23 cellular contexts compared by ENCODE assay signal in the genomic region with DNA sequence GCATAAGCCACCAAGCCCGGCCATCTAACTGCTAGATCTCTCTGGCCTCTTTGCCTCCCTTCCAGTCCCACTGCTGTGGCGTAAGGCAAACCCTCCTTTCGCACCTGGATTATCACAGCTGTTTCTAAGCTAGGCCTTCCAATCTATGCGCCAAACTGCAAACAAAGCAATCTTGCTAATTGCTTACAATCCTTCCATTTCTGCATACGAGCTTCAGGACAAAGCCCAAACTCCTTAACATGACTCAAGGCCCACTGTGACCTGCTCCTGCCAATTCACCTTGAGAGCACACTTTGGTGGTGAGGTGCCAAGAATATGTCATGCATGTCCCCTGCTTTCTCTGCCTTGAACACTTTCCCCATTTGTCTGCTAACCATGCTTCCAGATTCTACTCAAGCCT. TPM values are rescaled to one million over a fixed set of nuclear protein-coding genes. Genes with fewer than 3 reads are reported as not detected.
DNase-seq lines count a peak whose midpoint lies in the region; ATAC-seq, FAIRE-seq and TF ChIP-seq lines count a peak whose summit lies in the region.
"Had no signal": no experiment of that assay in that cellular context is flagged by ENCODE, and none has a peak within 500 bp of the region (broad histone marks: within the 10 kb centered on the region; RNA-seq: fewer than 3 reads in every experiment).

No MANE protein-coding gene starts in this region.

- H3K9me3 ChIP-seq in Loucy (ENCODE audit: insufficient read depth, low read depth, low read length) (no peaks in the 10 kb centered on the region), H1 (ENCODE audit: insufficient read depth in 2 of 2, low read depth in 1 of 2, low read length in 1 of 2) (no peaks in the 10 kb centered on the region), thyroid gland (no peaks in the 10 kb centered on the region), PC-9 (ENCODE audit: insufficient read depth, low read depth) (no peaks in the 10 kb centered on the region)
- H3K9me3 ChIP-seq: SJSA1 had no signal

- peak overlapping the region; percentile 26; the same call in 1 of the 2 replicates for H2AK5ac ChIP-seq in H1 (ENCODE audit: low read depth, low read length)

- no peaks in the 10 kb centered on the region; the same call in 1 of the 2 replicates for H3K23me2 ChIP-seq in H1 (ENCODE audit: low read depth, low read length)

- no peak overlapping the region for H3K14ac ChIP-seq in H1 (ENCODE audit: insufficient read length)

- CTCF ChIA-PET in H1 (lab: Charles Lee; ENCODE audit: partially characterized antibody) (interaction anchor here (0.9 to 7.8 kb wide), 8 partner anchors 11 to 235 kb away, joined by 3 to 63 read pairs (median 8); a partner anchor contains a TSS), PC-9 (lab: Charles Lee) (interaction anchor here (0.6 kb wide), 1 partner anchor 64 kb away, joined by 3 read pairs; no protein-coding TSS in a partner anchor)

- POLR2A ChIA-PET in H1 (lab: Charles Lee; ENCODE audit: partially characterized antibody) (interaction anchor here (1.0 to 2.2 kb wide), 2 partner anchors 17 to 19 kb away, joined by 4 to 6 read pairs; no protein-coding TSS in a partner anchor), PC-9 (lab: Charles Lee; ENCODE audit: unreplicated experiment) (no interaction called here)

- H3K79me1 ChIP-seq in H1 (ENCODE audit: low read depth, low read length): no peaks in the 10 kb centered on the region

- H2BK5ac ChIP-seq in H1 (ENCODE audit: low read depth, low read length): no peak overlapping the region

- H3K23ac ChIP-seq in H1 (ENCODE audit: insufficient read length): no peak overlapping the region

- TF ChIP-seq CTCF in Loucy (conservative IDR thresholded peaks at IDR 0.05; ENCODE audit: low read length) (no peak), H1 (IDR thresholded peaks at IDR 0.05; ENCODE audit: control extremely low read depth in 1 of 3, insufficient read depth in 1 of 3, low read depth in 1 of 3, low read length in 3 of 3) (no peak), thyroid gland (IDR thresholded peaks at IDR 0.05) (no peak), PC-9 (conservative IDR thresholded peaks at IDR 0.05) (no peak)

- no peak overlapping the region for H3K4me3 ChIP-seq in Loucy (ENCODE audit: low read length, poor library complexity, severe bottlenecking)
- no peak overlapping the region for H3K4me3 ChIP-seq in H1 (ENCODE audit: extremely low read depth in 1 of 4, insufficient read depth in 2 of 4, low read depth in 3 of 4, low read length in 4 of 4)
- no peak overlapping the region for H3K4me3 ChIP-seq in thyroid gland (replicated peaks in 1 of 3)
- no peak overlapping the region for H3K4me3 ChIP-seq in PC-9
- H3K4me3 ChIP-seq: GM23248, SJSA1 had no signal

- ATAC-seq in GM18517 (IDR thresholded peaks at IDR 0.05; ENCODE audit: unreplicated experiment): no peak

- no peak overlapping the region for H4K91ac ChIP-seq in H1 (replicated peaks; ENCODE audit: insufficient read length, low read length)

- peak overlapping the region; percentile 25; the same call in 1 of the 2 replicates for H2BK15ac ChIP-seq in H1 (ENCODE audit: low read length)

- H2AFZ ChIP-seq in Loucy (ENCODE audit: low read length) (no peak overlapping the region), H1 (ENCODE audit: low read length) (no peak overlapping the region), PC-9 (no peak overlapping the region)
- H2AFZ ChIP-seq: GM23248 had no signal

- no peak overlapping the region for H3K4ac ChIP-seq in H1 (replicated peaks; ENCODE audit: insufficient read length, low read depth, low read length)

- no peak overlapping the region for H3K18ac ChIP-seq in H1 (ENCODE audit: extremely low read depth, low read length)

- H3K4me1 ChIP-seq in Loucy (ENCODE audit: insufficient read depth, low read length, poor library complexity, severe bottlenecking) (peaks cover 85% of the 10 kb centered on the region), H1 (replicated peaks in 1 of 4; ENCODE audit: control insufficient read depth in 3 of 4, insufficient read depth in 4 of 4, low read length in 3 of 4) (peaks cover 0 to 14% (median 9%) of the 10 kb centered on the region in 4 experiments; a peak in 6 of 7 replicates), thyroid gland (peaks cover 0 to 7% of the 10 kb centered on the region in 2 donors), PC-9 (replicated peaks; ENCODE audit: insufficient read depth) (no peaks in the 10 kb centered on the region)

- H4K20me1 ChIP-seq in Loucy (ENCODE audit: insufficient read depth, low read length, poor library complexity, severe bottlenecking): no peaks in the 10 kb centered on the region
- H4K20me1 ChIP-seq in H1 (replicated peaks in 1 of 2; ENCODE audit: control insufficient read depth in 1 of 2, insufficient read depth in 2 of 2, low read length in 2 of 2): peaks cover 0 to 5% of the 10 kb centered on the region in 2 experiments
- H4K20me1 ChIP-seq in PC-9 (ENCODE audit: insufficient read depth): no peaks in the 10 kb centered on the region

- no peak overlapping the region for H2BK12ac ChIP-seq in H1 (ENCODE audit: low read depth, low read length)

- peaks cover 17% of the 10 kb centered on the region; the same call in 1 of the 2 replicates for H3K36me3 ChIP-seq in Loucy (ENCODE audit: insufficient read depth, low read length)
- H3K36me3 ChIP-seq in H1 (ENCODE audit: control insufficient read depth in 2 of 4, insufficient read depth in 4 of 4, low read length in 3 of 4): peaks cover 0 to 11% (median 3%) of the 10 kb centered on the region in 4 experiments; a peak in 3 of 8 replicates
- peaks cover 0 to 7% of the 10 kb centered on the region in 2 donors for H3K36me3 ChIP-seq in thyroid gland
- no peaks in the 10 kb centered on the region for H3K36me3 ChIP-seq in PC-9 (ENCODE audit: low read depth)

- H4K5ac ChIP-seq in H1 (ENCODE audit: insufficient read length, low read depth, low read length): no peak overlapping the region

- no TSS peak for BruUV-seq in PC-9 (replicated peaks; lab: Mats Ljungman, UMichigan)

- H2BK20ac ChIP-seq in H1 (ENCODE audit: low read length): no peak overlapping the region

- TF ChIP-seq EP300 in H1 (IDR thresholded peaks at IDR 0.05; ENCODE audit: borderline replicate concordance in 1 of 2, low read depth in 2 of 2, low read length in 2 of 2): no peak

- TF ChIP-seq RAD21 in H1 (IDR thresholded peaks at IDR 0.05 in 1 of 2, conservative IDR thresholded peaks at IDR 0.05 in 1 of 2; ENCODE audit: low read depth in 2 of 2, low read length in 2 of 2): no peak

- no peak overlapping the region for H2BK120ac ChIP-seq in H1 (replicated peaks; ENCODE audit: low read depth, low read length)

- H4K8ac ChIP-seq in H1 (ENCODE audit: extremely low read depth, insufficient read depth, low read length): no peak overlapping the region; the same call in 1 of the 2 replicates

- H3K9me2 ChIP-seq in Loucy (replicated peaks; ENCODE audit: low read depth, low read length): no peaks in the 10 kb centered on the region
- H3K9me2 ChIP-seq in PC-9 (ENCODE audit: insufficient read depth): no peaks in the 10 kb centered on the region

- intact Hi-C loops in thyroid gland (cut with DNase I) (no loop called here), PC-9 (cut with micrococcal nuclease; ENCODE audit: unreplicated experiment) (no loop called here)

- H3F3A ChIP-seq in Loucy (ENCODE audit: low read depth): peaks cover 10% of the 10 kb centered on the region
- H3F3A ChIP-seq in PC-9 (ENCODE audit: insufficient read depth, low read depth): no peaks in the 10 kb centered on the region; the same call in 1 of the 2 replicates

- H3K27ac ChIP-seq in H1 (ENCODE audit: low read depth, low read length) (0 out of 2 replicates have a peak overlapping the region, but pooled peaks have one; percentile 26), thyroid gland (no peak overlapping the region), PC-9 (no peak overlapping the region)
- H3K27ac ChIP-seq: GM23248, HL-60, KMS-11, SJSA1 had no signal

- H3K27me3 ChIP-seq in Loucy (ENCODE audit: insufficient read depth, low read length, poor library complexity, severe bottlenecking): no peaks in the 10 kb centered on the region
- H3K27me3 ChIP-seq in H1 (replicated peaks in 1 of 4; ENCODE audit: control insufficient read depth in 3 of 4, extremely low read depth in 1 of 4, insufficient read depth in 3 of 4, low read length in 3 of 4): peaks cover 0 to 8% (median 4%) of the 10 kb centered on the region in 4 experiments; a peak in 5 of 7 replicates
- no peaks in the 10 kb centered on the region for H3K27me3 ChIP-seq in thyroid gland
- H3K27me3 ChIP-seq in PC-9 (ENCODE audit: insufficient read depth, low read depth): no peaks in the 10 kb centered on the region
- H3K27me3 ChIP-seq: SJSA1 had no signal

- FAIRE-seq in GM12891 (lab: Jason Lieb, UNC) (peak; percentile 33), H1 (lab: Jason Lieb, UNC) (no peak)

- H3K56ac ChIP-seq in H1 (replicated peaks; ENCODE audit: insufficient read length, low read depth, low read length): no peak overlapping the region

- peak overlapping the region; percentile 58 for H3K4me2 ChIP-seq in Loucy (ENCODE audit: low read depth, low read length, poor library complexity, severe bottlenecking)
- H3K4me2 ChIP-seq in H1 (ENCODE audit: insufficient read depth in 1 of 2, low read depth in 2 of 2, low read length in 2 of 2): no peak overlapping the region
- H3K4me2 ChIP-seq in PC-9: no peak overlapping the region
- H3K4me2 ChIP-seq: KMS-11 had no signal

- no peak for TF ChIP-seq POLR2A in GM12891 (IDR thresholded peaks at IDR 0.05; ENCODE audit: low read depth, low read length)
- no peak for TF ChIP-seq POLR2A in H1 (IDR thresholded peaks at IDR 0.05; ENCODE audit: control extremely low read depth in 1 of 2, low read depth in 2 of 2, low read length in 2 of 2)
- TF ChIP-seq POLR2A in thyroid gland (IDR thresholded peaks at IDR 0.05): no peak

- H3K79me2 ChIP-seq in Loucy (ENCODE audit: insufficient read depth, low read length): no peaks in the 10 kb centered on the region
- no peaks in the 10 kb centered on the region for H3K79me2 ChIP-seq in H1 (ENCODE audit: control insufficient read depth in 1 of 2, insufficient read depth in 2 of 2, low read length in 2 of 2)
- no peaks in the 10 kb centered on the region for H3K79me2 ChIP-seq in PC-9 (ENCODE audit: low read depth)

- H3K9ac ChIP-seq in Loucy (ENCODE audit: low read depth, low read length, poor library complexity, severe bottlenecking) (peak overlapping the region; percentile 61), H1 (replicated peaks in 1 of 4; ENCODE audit: extremely low read depth in 1 of 4, low read depth in 3 of 4, low read length in 3 of 4) (no peak overlapping the region)
- H3K9ac ChIP-seq: GM23248, KMS-11 had no signal

- DNase-seq in GM12891 (ENCODE audit: insufficient read length, low spot score): no peak
- DNase-seq in H1 (ENCODE audit: low read depth in 1 of 2, low spot score in 2 of 2): no peak
- peak; percentile 55 to 59 for DNase-seq in thyroid gland
- DNase-seq in PC-9: no peak
- DNase-seq in activated CD4-positive, alpha-beta T cell treated with anti-CD3 and anti-CD28 coated beads, Interleukin-2, amount 50 U/mL, for 4 hours: no peak
- DNase-seq: Calu3; CD4-positive, alpha-beta T cell; DMS53; GM23248; MM.1S; NCI-H1092 treated with DMSO at 0.1 percent for 48 hours; NCI-H2081 treated with DMSO at 0.1 percent for 48 hours; NCI-H226; NCI-H524 treated with DMSO at 0.1 percent for 48 hours; NK-92 treated with Interleukin-12 subunit alpha and Interleukin-12 subunit beta, amount 100 ng/mL, for 24 hours; OCI-M1; SW 1271 had no signal

- 94% methylated on average over 5 of the region's 5 CpGs; no CpG with 5 or more reads in 1 of the 2 experiments for WGBS in H1 (ENCODE audit: extremely low coverage in 1 of 2, insufficient coverage in 1 of 2, insufficient read length in 1 of 2, insufficient replicate concordance in 2 of 2, low coverage in 1 of 2, low lambda C conversion rate in 2 of 2, missing lambda C conversion rate in 1 of 2), 2 experiments
- WGBS in thyroid gland, 2 donors: 76 to 77% methylated on average over 5 of the region's 5 CpGs

RNA-seq across cellular contexts. Expression of a gene that starts 6.0 kb away (rescaled TPM):
- not detected for polyA plus RNA-seq in GM12891 (2012; ENCODE audit: low read depth, missing spikeins)
- not detected in 2 replicates for total RNA-seq in H1 (2021; fragmentation: NEBNext Ultra II Directional; extraction: Animal tissue kit (Norgen Biotek cat#: 25700))
- polyA plus RNA-seq in H1 (2011; rRNA removed): not detected in 2 replicates
- not detected for polyA plus RNA-seq in H1 (2011; cell fraction: cytosol; rRNA removed)
- not detected for polyA plus RNA-seq in H1 (2011; cell fraction: nucleus; rRNA removed)
- polyA plus RNA-seq in H1 (2012, experiment 1 of 2): 0.10 TPM in 1 of 4 replicates, not detected in the others
- not detected for polyA plus RNA-seq in H1 (2012, experiment 2 of 2)
- polyA plus RNA-seq in H1 (2013, experiment 1 of 2): not detected
- polyA plus RNA-seq in H1 (2013, experiment 2 of 2): not detected
- 0.06 TPM in 1 of 2 replicates, not detected in the other for polyA minus RNA-seq in H1 (2011; rRNA and poly(A)+ RNA removed)
- polyA minus RNA-seq in H1 (2011; cell fraction: cytosol; rRNA and poly(A)+ RNA removed): not detected
- not detected for polyA minus RNA-seq in H1 (2011; cell fraction: nucleus; rRNA and poly(A)+ RNA removed)
- total RNA-seq in thyroid gland (not detected), PC-9 (2021) (not detected in 2 replicates)
- total RNA-seq: Calu3; CD4-positive, alpha-beta T cell; G401; GM23248; SJSA1 had no signal
- polyA plus RNA-seq: GM23248 had no signal

RNA-seq across cellular contexts. Expression of a gene that starts 20.5 kb away (rescaled TPM):
- polyA plus RNA-seq in GM12891 (2012; ENCODE audit: low read depth, missing spikeins): 0.06 TPM
- 3.4 and 4.1 TPM in 2 replicates for total RNA-seq in H1 (2021; fragmentation: NEBNext Ultra II Directional; extraction: Animal tissue kit (Norgen Biotek cat#: 25700))
- polyA plus RNA-seq in H1 (2011; rRNA removed): 14.6 and 17.9 TPM in 2 replicates
- polyA plus RNA-seq in H1 (2011; cell fraction: cytosol; rRNA removed): 16.1 TPM
- polyA plus RNA-seq in H1 (2011; cell fraction: nucleus; rRNA removed): 69.7 TPM
- polyA plus RNA-seq in H1 (2012, experiment 1 of 2): 6.9 to 10.0 TPM (median 8.1 TPM) in 4 replicates
- 2.6 TPM for polyA plus RNA-seq in H1 (2012, experiment 2 of 2)
- polyA plus RNA-seq in H1 (2013, experiment 1 of 2): 1.7 TPM
- polyA plus RNA-seq in H1 (2013, experiment 2 of 2): 1.6 TPM
- polyA minus RNA-seq in H1 (2011; rRNA and poly(A)+ RNA removed): 18.7 and 21.7 TPM in 2 replicates
- 9.2 TPM for polyA minus RNA-seq in H1 (2011; cell fraction: cytosol; rRNA and poly(A)+ RNA removed)
- 16.2 TPM for polyA minus RNA-seq in H1 (2011; cell fraction: nucleus; rRNA and poly(A)+ RNA removed)
- total RNA-seq in thyroid gland: 10 to 100 TPM in 1 of 4 donors, 1 to 10 TPM in 3; 1.8 to 13.4 (median 6.4) TPM
- total RNA-seq in PC-9 (2021): 2.5 and 2.9 TPM in 2 replicates
- total RNA-seq: GM23248, SJSA1 had no signal

RNA-seq across cellular contexts. Expression of a gene that starts 25.5 kb away (rescaled TPM):
- 2.3 TPM for polyA plus RNA-seq in GM12891 (2012; ENCODE audit: low read depth, missing spikeins)
- total RNA-seq in H1 (2021; fragmentation: NEBNext Ultra II Directional; extraction: Animal tissue kit (Norgen Biotek cat#: 25700)): 15.1 and 17.8 TPM in 2 replicates
- 7.2 and 10.6 TPM in 2 replicates for polyA plus RNA-seq in H1 (2011; rRNA removed)
- 7.7 TPM for polyA plus RNA-seq in H1 (2011; cell fraction: cytosol; rRNA removed)
- polyA plus RNA-seq in H1 (2011; cell fraction: nucleus; rRNA removed): 43.5 TPM
- 11.9 to 16.4 TPM (median 14.1 TPM) in 4 replicates for polyA plus RNA-seq in H1 (2012, experiment 1 of 2)
- polyA plus RNA-seq in H1 (2012, experiment 2 of 2): 12.9 TPM
- polyA plus RNA-seq in H1 (2013, experiment 1 of 2): 7.2 TPM
- 7.1 TPM for polyA plus RNA-seq in H1 (2013, experiment 2 of 2)
- polyA minus RNA-seq in H1 (2011; rRNA and poly(A)+ RNA removed): 15.8 and 25.4 TPM in 2 replicates
- polyA minus RNA-seq in H1 (2011; cell fraction: cytosol; rRNA and poly(A)+ RNA removed): 8.0 TPM
- polyA minus RNA-seq in H1 (2011; cell fraction: nucleus; rRNA and poly(A)+ RNA removed): 18.6 TPM
- total RNA-seq in thyroid gland: 10 to 100 TPM in 1 of 4 donors, 1 to 10 TPM in 3; 5.8 to 10.1 (median 7.8) TPM
- 21.4 and 26.0 TPM in 2 replicates for total RNA-seq in PC-9 (2021)

RNA-seq across cellular contexts. Expression of a gene that starts 28.1 kb away (rescaled TPM):
- 3,934 TPM for polyA plus RNA-seq in GM12891 (2012; ENCODE audit: low read depth, missing spikeins)
- 2,182 and 2,219 TPM in 2 replicates for total RNA-seq in H1 (2021; fragmentation: NEBNext Ultra II Directional; extraction: Animal tissue kit (Norgen Biotek cat#: 25700))
- polyA plus RNA-seq in H1 (2011; rRNA removed): 1,992 and 2,108 TPM in 2 replicates
- polyA plus RNA-seq in H1 (2011; cell fraction: cytosol; rRNA removed): 3,481 TPM
- polyA plus RNA-seq in H1 (2011; cell fraction: nucleus; rRNA removed): 2,043 TPM
- 1,394 to 2,903 TPM (median 2,742 TPM) in 4 replicates for polyA plus RNA-seq in H1 (2012, experiment 1 of 2)
- polyA plus RNA-seq in H1 (2012, experiment 2 of 2): 1,232 TPM
- 2,492 TPM for polyA plus RNA-seq in H1 (2013, experiment 1 of 2)
- polyA plus RNA-seq in H1 (2013, experiment 2 of 2): 2,408 TPM
- polyA minus RNA-seq in H1 (2011; rRNA and poly(A)+ RNA removed): 605 and 718 TPM in 2 replicates
- polyA minus RNA-seq in H1 (2011; cell fraction: cytosol; rRNA and poly(A)+ RNA removed): 697 TPM
- 464 TPM for polyA minus RNA-seq in H1 (2011; cell fraction: nucleus; rRNA and poly(A)+ RNA removed)
- 1,000 to 10,000 TPM; 2,008 to 3,549 (median 2,319) TPM for total RNA-seq in thyroid gland
- total RNA-seq in PC-9 (2021): 1,438 and 1,670 TPM in 2 replicates

RNA-seq across cellular contexts. Expression of a gene that starts 53.8 kb away (rescaled TPM):
- polyA plus RNA-seq in GM12891 (2012; ENCODE audit: low read depth, missing spikeins): not detected
- total RNA-seq in H1 (2021; fragmentation: NEBNext Ultra II Directional; extraction: Animal tissue kit (Norgen Biotek cat#: 25700)): 5.4 and 6.0 TPM in 2 replicates
- 1.5 and 2.5 TPM in 2 replicates for polyA plus RNA-seq in H1 (2011; rRNA removed)
- polyA plus RNA-seq in H1 (2011; cell fraction: cytosol; rRNA removed): 1.7 TPM
- 3.9 TPM for polyA plus RNA-seq in H1 (2011; cell fraction: nucleus; rRNA removed)
- polyA plus RNA-seq in H1 (2012, experiment 1 of 2): 4.2 to 6.3 TPM (median 5.2 TPM) in 4 replicates
- 5.2 TPM for polyA plus RNA-seq in H1 (2012, experiment 2 of 2)
- 4.3 TPM for polyA plus RNA-seq in H1 (2013, experiment 1 of 2)
- polyA plus RNA-seq in H1 (2013, experiment 2 of 2): 4.7 TPM
- 1.2 and 1.7 TPM in 2 replicates for polyA minus RNA-seq in H1 (2011; rRNA and poly(A)+ RNA removed)
- polyA minus RNA-seq in H1 (2011; cell fraction: cytosol; rRNA and poly(A)+ RNA removed): 1.5 TPM
- 1.1 TPM for polyA minus RNA-seq in H1 (2011; cell fraction: nucleus; rRNA and poly(A)+ RNA removed)
- total RNA-seq in thyroid gland: not detected
- total RNA-seq in PC-9 (2021): 0.17 and 0.28 TPM in 2 replicates
- total RNA-seq: Calu3; CD4-positive, alpha-beta T cell; GM23248; SJSA1 had no signal
- polyA plus RNA-seq: GM23248 had no signal

Comparison
In these comparisons a context has a peak if more than half of its experiments do, and no peak if none do; other contexts are left out.
1. DNase-seq: peak in thyroid gland (2 of 2); none in GM12891 (single experiment), H1 (0 of 2), PC-9 (0 of 2) and activated CD4-positive, alpha-beta T cell treated with anti-CD3 and anti-CD28 coated beads, Interleukin-2, amount 50 U/mL, for 4 hours (0 of 2).